18 cellular contexts compared by ENCODE assay signal in genomic region chr1:15422871-15423270, GRCh38. TPM values are rescaled to one million over a fixed set of nuclear protein-coding genes. Genes with fewer than 3 reads are reported as not detected.
DNase-seq lines count a peak whose midpoint lies in the region; ATAC-seq and TF ChIP-seq lines count a peak whose summit lies in the region.
"Had no signal": no experiment of that assay in that cellular context is flagged by ENCODE, and none has a peak within 500 bp of the region (broad histone marks: within the 10 kb centered on the region; RNA-seq: fewer than 3 reads in every experiment).

No MANE protein-coding gene starts in this region.

- H3K79me2 ChIP-seq in hepatocyte = peaks cover 14% of the 10 kb centered on the region

- TF ChIP-seq POLR2A in adrenal gland (IDR thresholded peaks at IDR 0.05) = no peak

- H3K9me3 ChIP-seq in adrenal gland (replicated peaks in 1 of 3) (no peaks in the 10 kb centered on the region), hepatocyte (ENCODE audit: low read depth) (no peaks in the 10 kb centered on the region), neuronal stem cell (replicated peaks in 1 of 2; ENCODE audit: control insufficient read depth in 2 of 2, insufficient read depth in 1 of 2, low read depth in 1 of 2, low read length in 2 of 2) (peaks cover 0 to 5% of the 10 kb centered on the region in 2 donors), SJCRH30 (replicated peaks) (no peaks in the 10 kb centered on the region)
- H3K9me3 ChIP-seq: BLaER1 had no signal

- H3K27ac ChIP-seq in adrenal gland (peak overlapping the region in 3 of 5 donors; percentile 43 to 79 (median 48)), hepatocyte (peak overlapping the region; percentile 83), neuronal stem cell (replicated peaks; ENCODE audit: low read length) (no peak overlapping the region), urinary bladder (ENCODE audit: low read depth) (peak overlapping the region; percentile 48), SJCRH30 (no peak overlapping the region)
- H3K27ac ChIP-seq: BLaER1, GM23248 had no signal

- no peak overlapping the region for H3K9ac ChIP-seq in neuronal stem cell (ENCODE audit: low read depth, low read length, poor library complexity)
- H3K9ac ChIP-seq: BLaER1, GM23248 had no signal

- H2BK5ac ChIP-seq in neuronal stem cell (ENCODE audit: low read length) = peak overlapping the region; percentile 72

- H3K36me3 ChIP-seq in adrenal gland (replicated peaks in 1 of 2) (peaks cover 0 to 12% of the 10 kb centered on the region in 2 donors), hepatocyte (replicated peaks; ENCODE audit: insufficient read depth, low read depth) (no peaks in the 10 kb centered on the region), neuronal stem cell (replicated peaks in 1 of 2; ENCODE audit: control insufficient read depth in 2 of 2, insufficient read depth in 2 of 2, low read length in 2 of 2) (no peaks in the 10 kb centered on the region), urinary bladder (ENCODE audit: insufficient read depth) (no peaks in the 10 kb centered on the region), SJCRH30 (peaks cover 51% of the 10 kb centered on the region)

- H2BK120ac ChIP-seq in neuronal stem cell (ENCODE audit: low read depth, low read length) = no peak overlapping the region

- H4K20me1 ChIP-seq in hepatocyte (ENCODE audit: insufficient read depth, poor library complexity, severe bottlenecking) = no peaks in the 10 kb centered on the region

- no peak overlapping the region for H3K4ac ChIP-seq in neuronal stem cell (ENCODE audit: low read length)

- H2BK15ac ChIP-seq in neuronal stem cell (ENCODE audit: low read length) = no peak overlapping the region

- H3K4me2 ChIP-seq in hepatocyte (no peak overlapping the region), neuronal stem cell (ENCODE audit: insufficient read depth, low read length, poor library complexity, severe bottlenecking) (no peak overlapping the region)
- H3K4me2 ChIP-seq: BLaER1 had no signal

- H4K91ac ChIP-seq in neuronal stem cell (ENCODE audit: low read depth, low read length, poor library complexity) = no peak overlapping the region

- ATAC-seq in GM19455 (IDR thresholded peaks at IDR 0.05; ENCODE audit: unreplicated experiment) = no peak

- no peak overlapping the region for H4K8ac ChIP-seq in neuronal stem cell (ENCODE audit: low read depth, low read length)

- H2BK12ac ChIP-seq in neuronal stem cell (ENCODE audit: low read length) = no peak overlapping the region

- TF ChIP-seq CTCF in adrenal gland (IDR thresholded peaks at IDR 0.05) (no peak), hepatocyte (IDR thresholded peaks at IDR 0.05; ENCODE audit: poor library complexity) (no peak)

- H2AFZ ChIP-seq in hepatocyte (no peak overlapping the region), neuronal stem cell (ENCODE audit: low read length) (no peak overlapping the region)
- H2AFZ ChIP-seq: GM23248 had no signal

- peak in 5 of 7 donors; percentile 34 to 56 (median 52) for DNase-seq in adrenal gland
- DNase-seq in hepatocyte (ENCODE audit: low spot score) = no peak
- no peak for DNase-seq in neuronal stem cell (ENCODE audit: low spot score)
- DNase-seq in stimulated activated CD4-positive, alpha-beta T cell treated with anti-CD3 and anti-CD28 coated beads, Interleukin-12 subunit alpha, Interleukin-12 subunit beta, amount 100 ng/mL, for 4 hours = no peak
- no peak for DNase-seq in SJCRH30
- DNase-seq: DMS 273 treated with DMSO at 0.1 percent for 48 hours; GM23248; KG1; NCI-H1092; NCI-H69; NK-92 treated with Interleukin-12 subunit alpha and Interleukin-12 subunit beta, amount 100 ng/mL, for 24 hours; OCI-M1 had no signal

- no peak overlapping the region for H3K14ac ChIP-seq in neuronal stem cell (ENCODE audit: low read length)

- H3K18ac ChIP-seq in neuronal stem cell (ENCODE audit: low read length) = peak overlapping the region; percentile 70

- 60 to 80% (median 67%) methylated on average over 3 to 8 of the region's 8 CpGs for WGBS in adrenal gland, 4 donors
- WGBS in hepatocyte (ENCODE audit: low lambda C conversion rate, missing lambda C conversion rate) = 98% methylated on average over 8 of the region's 8 CpGs
- WGBS in neuronal stem cell (ENCODE audit: extremely low coverage in 2 of 2, insufficient read length in 2 of 2, insufficient replicate concordance in 1 of 2), 2 donors = no CpG with 5 or more reads among the region's 8 CpGs
- WGBS in urinary bladder = 98% methylated on average over 8 of the region's 8 CpGs

- H3K23ac ChIP-seq in neuronal stem cell (ENCODE audit: low read depth, low read length, poor library complexity) = peak overlapping the region; percentile 40

- H3K4me1 ChIP-seq in adrenal gland (replicated peaks in 1 of 2) (peaks cover 13 to 44% of the 10 kb centered on the region in 2 donors), hepatocyte (ENCODE audit: insufficient read depth) (peaks cover 15% of the 10 kb centered on the region), neuronal stem cell (ENCODE audit: control insufficient read depth in 2 of 2, insufficient read depth in 1 of 2, low read depth in 1 of 2, low read length in 2 of 2) (peaks cover 3 to 6% of the 10 kb centered on the region in 2 donors), urinary bladder (ENCODE audit: insufficient read depth) (peaks cover 3% of the 10 kb centered on the region), SJCRH30 (peaks cover 35% of the 10 kb centered on the region)

- intact Hi-C loops in adrenal gland (cut with DNase I) = no loop called here

- H2AK5ac ChIP-seq in neuronal stem cell (ENCODE audit: low read depth, low read length) = peak overlapping the region; percentile 74

- H3K9me2 ChIP-seq in hepatocyte (replicated peaks; ENCODE audit: insufficient read depth) = no peaks in the 10 kb centered on the region

- H3K4me3 ChIP-seq in adrenal gland (no peak overlapping the region), hepatocyte (no peak overlapping the region), neuronal stem cell (ENCODE audit: low read length in 2 of 2) (no peak overlapping the region), urinary bladder (ENCODE audit: low read depth, low read length) (no peak overlapping the region), SJCRH30 (no peak overlapping the region)
- H3K4me3 ChIP-seq: BLaER1, GM23248 had no signal

- H3K27me3 ChIP-seq in adrenal gland (no peaks in the 10 kb centered on the region), hepatocyte (no peaks in the 10 kb centered on the region), neuronal stem cell (ENCODE audit: control insufficient read depth in 3 of 3, insufficient read depth in 3 of 3, low read depth in 1 of 3, low read length in 3 of 3) (no peaks in the 10 kb centered on the region), SJCRH30 (no peaks in the 10 kb centered on the region)
- H3K27me3 ChIP-seq: BLaER1 had no signal

- no peaks in the 10 kb centered on the region for H3K79me1 ChIP-seq in neuronal stem cell (ENCODE audit: low read depth, low read length)

RNA-seq across cellular contexts. Expression of gene EFHD2, which starts 13.2 kb away (rescaled TPM):
- total RNA-seq in adrenal gland (100 to 1,000 TPM in 2 of 8 donors, 10 to 100 TPM in 6; 67.2 to 113 (median 87.9) TPM), hepatocyte (34.0 and 34.4 TPM in 2 replicates), urinary bladder (16.9 TPM)
- polyA plus RNA-seq in adrenal gland (100 to 1,000 TPM in 2 of 3 donors, 10 to 100 TPM in 1; 47.4 to 119 (median 111) TPM), hepatocyte (63.7 and 67.5 TPM in 2 replicates), urinary bladder (50.9 TPM)
- 12.5 TPM for polyA plus RNA-seq in neuronal stem cell (2013, experiment 1 of 2)
- polyA plus RNA-seq in neuronal stem cell (2013, experiment 2 of 2) = 12.8 TPM
- total RNA-seq in SJCRH30 (2014; rRNA removed; shearing (Covaris generic)) = 203 and 208 TPM in 2 replicates

RNA-seq across cellular contexts. Expression of gene CTRC, which starts 15.4 kb away (rescaled TPM):
- total RNA-seq in adrenal gland (1 to 10 TPM in 2 of 8 donors, under 1 TPM in 1, not detected in 5; 0.56 to 3.5 (median 3.1) TPM), hepatocyte (not detected in 2 replicates), urinary bladder (not detected)
- polyA plus RNA-seq in adrenal gland (1 to 10 TPM in 1 of 3 donors, under 1 TPM in 1, not detected in 1; 0.56 to 1.3 TPM), hepatocyte (0.36 and 0.66 TPM in 2 replicates), urinary bladder (0.52 TPM)
- 0.21 TPM for polyA plus RNA-seq in neuronal stem cell (2013, experiment 1 of 2)
- not detected for polyA plus RNA-seq in neuronal stem cell (2013, experiment 2 of 2)
- total RNA-seq in SJCRH30 (2014; rRNA removed; shearing (Covaris generic)) = 0.12 and 0.28 TPM in 2 replicates
- total RNA-seq: Daoy, GM23248 had no signal
- polyA plus RNA-seq: AG04450, GM23248 had no signal

RNA-seq across cellular contexts. Expression of gene CELA2A, which starts 33.7 kb away (rescaled TPM):
- 10 to 100 TPM in 4 of 8 donors, 1 to 10 TPM in 3, under 1 TPM in 1; 0.97 to 45.4 (median 9.8) TPM for total RNA-seq in adrenal gland
- 10 to 100 TPM in 1 of 3 donors, 1 to 10 TPM in 2; 1.2 to 16.4 (median 3.9) TPM for polyA plus RNA-seq in adrenal gland
- total RNA-seq in hepatocyte = 2.2 and 9.5 TPM in 2 replicates
- 5.6 TPM in 2 replicates for polyA plus RNA-seq in hepatocyte
- polyA plus RNA-seq in neuronal stem cell (2013, experiment 1 of 2) = not detected
- polyA plus RNA-seq in neuronal stem cell (2013, experiment 2 of 2) = not detected
- not detected for total RNA-seq in urinary bladder
- polyA plus RNA-seq in urinary bladder = not detected
- 0.55 TPM in 1 of 2 replicates, not detected in the other for total RNA-seq in SJCRH30 (2014; rRNA removed; shearing (Covaris generic))
- total RNA-seq: Daoy, GM23248, M059J had no signal
- polyA plus RNA-seq: AG04450, GM23248 had no signal

RNA-seq across cellular contexts. Expression of gene CELA2B, which starts 53.0 kb away (rescaled TPM):
- total RNA-seq in adrenal gland (10 to 100 TPM in 4 of 8 donors, 1 to 10 TPM in 2, not detected in 2; 2.0 to 28.1 (median 11.5) TPM), hepatocyte (0.73 TPM in 1 of 2 replicates, not detected in the other), urinary bladder (0.32 TPM)
- polyA plus RNA-seq in adrenal gland (1 to 10 TPM in 2 of 3 donors, not detected in 1; 6.0 to 6.8 TPM), hepatocyte (1.4 TPM in 1 of 2 replicates, not detected in the other), urinary bladder (not detected)
- polyA plus RNA-seq in neuronal stem cell (2013, experiment 1 of 2) = not detected
- polyA plus RNA-seq in neuronal stem cell (2013, experiment 2 of 2) = not detected
- total RNA-seq in SJCRH30 (2014; rRNA removed; shearing (Covaris generic)) = 18.3 and 24.2 TPM in 2 replicates
- total RNA-seq: Daoy, GM23248, M059J had no signal
- polyA plus RNA-seq: AG04450, GM23248 had no signal

Comparison
In these comparisons a context has a peak if more than half of its experiments do, and no peak if none do; other contexts are left out.
1. DNase-seq: peak in adrenal gland (5 of 7); none in hepatocyte (single experiment), neuronal stem cell (single experiment), stimulated activated CD4-positive, alpha-beta T cell treated with anti-CD3 and anti-CD28 coated beads, Interleukin-12 subunit alpha, Interleukin-12 subunit beta, amount 100 ng/mL, for 4 hours (single experiment) and SJCRH30 (0 of 2).
2. H3K27ac ChIP-seq: peak in adrenal gland (3 of 5), hepatocyte (single experiment) and urinary bladder (single experiment); none in neuronal stem cell (single experiment) and SJCRH30 (single experiment).